Comparison of ENCODE assay signal across 11 cellular contexts in genomic region chr2:12990523-12990922, GRCh38.
DNase-seq lines count a peak whose midpoint lies in the region; ATAC-seq and TF ChIP-seq lines count a peak whose summit lies in the region.
"Had no signal": no experiment of that assay in that cellular context is flagged by ENCODE, and none has a peak within 500 bp of the region (broad histone marks: within the 10 kb centered on the region; RNA-seq: fewer than 3 reads in every experiment).

No MANE protein-coding gene starts in this region.

- POLR2A ChIA-PET in A673 (lab: Charles Lee; ENCODE audit: low non-redundant PET) = interaction anchor here (0.7 kb wide), 1 partner anchor 42 kb away, joined by 3 read pairs; no protein-coding TSS in a partner anchor
- POLR2A ChIA-PET in PC-3 (lab: Charles Lee; ENCODE audit: unreplicated experiment) = no interaction called here

- H3K4me3 ChIP-seq in A673 (ENCODE audit: low read depth, low read length, poor library complexity, severe bottlenecking) (no peak overlapping the region), PC-3 (ENCODE audit: low read length) (no peak overlapping the region), fibroblast of villous mesenchyme (ENCODE audit: low read depth, low read length) (no peak overlapping the region), uterus (no peak overlapping the region)
- H3K4me3 ChIP-seq: ascending aorta had no signal

- H3K4me2 ChIP-seq in PC-3 (ENCODE audit: low read length) = no peak overlapping the region

- peak; percentile 52 for TF ChIP-seq CTCF in A673 (conservative IDR thresholded peaks at IDR 0.05; ENCODE audit: low read depth, low read length)
- TF ChIP-seq CTCF in PC-3 (conservative IDR thresholded peaks at IDR 0.05; ENCODE audit: low read depth, low read length) = peak; percentile 55
- TF ChIP-seq CTCF in fibroblast of villous mesenchyme (IDR thresholded peaks at IDR 0.05; ENCODE audit: insufficient read depth, low read depth, low read length) = peak; percentile 30
- TF ChIP-seq CTCF in uterus (IDR thresholded peaks at IDR 0.05) = peak in 1 of 4 experiments; percentile 11

- H3K27ac ChIP-seq in A673 (ENCODE audit: low read depth, low read length, poor library complexity, severe bottlenecking) (no peak overlapping the region), PC-3 (ENCODE audit: low read length) (no peak overlapping the region), uterus (no peak overlapping the region)
- H3K27ac ChIP-seq: ascending aorta had no signal

- intact Hi-C loops in A673 (cut with micrococcal nuclease; ENCODE audit: unreplicated experiment) (no loop called here), PC-3 (cut with micrococcal nuclease) (no loop called here), uterus (cut with DNase I; ENCODE audit: low total_unique reads) (no loop called here)

- no peaks in the 10 kb centered on the region for H3F3A ChIP-seq in PC-3 (ENCODE audit: low read length, unreplicated experiment)

- H3K9me3 ChIP-seq in A673 (ENCODE audit: low read depth, low read length, poor library complexity, severe bottlenecking) = peaks cover 4% of the 10 kb centered on the region
- H3K9me3 ChIP-seq in PC-3 (ENCODE audit: low read length) = no peaks in the 10 kb centered on the region
- H3K9me3 ChIP-seq in uterus = no peaks in the 10 kb centered on the region
- H3K9me3 ChIP-seq: ascending aorta had no signal

- DNase-seq in A673 (ENCODE audit: low spot score) (peak; percentile 38), ELR (ENCODE audit: low read depth) (peak; percentile 29), PC-3 (peak; percentile 35), fibroblast of villous mesenchyme (ENCODE audit: low read depth) (no peak), occipital lobe (lab: John Stamatoyannopoulos, UW) (no peak), uterus (no peak), NCI-H69 (lab: John Stamatoyannopoulos, UW) (no peak)
- DNase-seq: NCI-H446, SHP77 had no signal

- H3K4me1 ChIP-seq in A673 (ENCODE audit: insufficient read depth, low read length, poor library complexity, severe bottlenecking) (no peaks in the 10 kb centered on the region), PC-3 (ENCODE audit: insufficient read depth, low read length) (no peaks in the 10 kb centered on the region), uterus (no peaks in the 10 kb centered on the region)
- H3K4me1 ChIP-seq: ascending aorta had no signal

- CTCF ChIA-PET in A673 (lab: Charles Lee) = no interaction called here
- CTCF ChIA-PET in PC-3 (lab: Charles Lee) = interaction anchor here (0.5 kb wide), 1 partner anchor 16 kb away, joined by 4 read pairs; no protein-coding TSS in a partner anchor

- no peak overlapping the region for H3K9ac ChIP-seq in PC-3 (ENCODE audit: low read length)

- H3K36me3 ChIP-seq in A673 (ENCODE audit: insufficient read depth, low read length, poor library complexity, severe bottlenecking) = no peaks in the 10 kb centered on the region
- no peaks in the 10 kb centered on the region for H3K36me3 ChIP-seq in PC-3 (ENCODE audit: low read depth, low read length)
- H3K36me3 ChIP-seq in uterus = no peaks in the 10 kb centered on the region
- H3K36me3 ChIP-seq: ascending aorta had no signal

- BruUV-seq in A673 (replicated peaks; lab: Mats Ljungman, UMichigan) (no TSS peak), PC-3 (replicated peaks; lab: Mats Ljungman, UMichigan) (no TSS peak)

- no peak for TF ChIP-seq POLR2A in uterus (IDR thresholded peaks at IDR 0.05)

- no peaks in the 10 kb centered on the region for H3K79me2 ChIP-seq in PC-3 (ENCODE audit: low read length)

- H4K20me1 ChIP-seq in PC-3 (ENCODE audit: low read length) = no peaks in the 10 kb centered on the region

- H3K27me3 ChIP-seq in A673 (replicated peaks; ENCODE audit: insufficient read depth, low read depth, low read length, poor library complexity) (no peaks in the 10 kb centered on the region), PC-3 (ENCODE audit: low read length) (no peaks in the 10 kb centered on the region), uterus (no peaks in the 10 kb centered on the region)
- H3K27me3 ChIP-seq: ascending aorta had no signal

- ATAC-seq in PC-3 (no peak), GM21390 (IDR thresholded peaks at IDR 0.05; ENCODE audit: unreplicated experiment) (no peak)

- H2AFZ ChIP-seq in PC-3 (ENCODE audit: low read length) = no peak overlapping the region

- no peaks in the 10 kb centered on the region for H3K9me2 ChIP-seq in PC-3 (replicated peaks; ENCODE audit: low read length)

Comparison
In these comparisons a context has a peak if more than half of its experiments do, and no peak if none do; other contexts are left out.
1. DNase-seq: peak in A673 (single experiment), ELR (single experiment) and PC-3 (single experiment); none in fibroblast of villous mesenchyme (single experiment), occipital lobe (single experiment), uterus (0 of 2) and NCI-H69 (single experiment).